8 cellular contexts compared by ENCODE assay signal in genomic region chr19:47013041-47013517, GRCh38. TPM values are rescaled to one million over a fixed set of nuclear protein-coding genes. Genes with fewer than 3 reads are reported as not detected.
DNase-seq lines count a peak whose midpoint lies in the region; ATAC-seq and TF ChIP-seq lines count a peak whose summit lies in the region.

No MANE protein-coding gene starts in this region.

- H4K8ac ChIP-seq in neuronal stem cell (ENCODE audit: low read depth, low read length): no peak overlapping the region

- CTCF ChIA-PET in Panc1 (lab: Charles Lee): interaction anchor here (0.8 kb wide), 1 partner anchor 79 kb away, joined by 4 read pairs; no protein-coding TSS in a partner anchor

- no peak overlapping the region for H2BK5ac ChIP-seq in neuronal stem cell (ENCODE audit: low read length)

- no peak overlapping the region for H3K14ac ChIP-seq in neuronal stem cell (ENCODE audit: low read length)

- ATAC-seq in Panc1 (peak; percentile 95), GM21528 (IDR thresholded peaks at IDR 0.05; ENCODE audit: low FRiP score, unreplicated experiment) (no peak)

- no peak overlapping the region for H3K4me2 ChIP-seq in neuronal stem cell (ENCODE audit: insufficient read depth, low read length, poor library complexity, severe bottlenecking)

- no peak overlapping the region for H3K4me3 Mint-ChIP-seq in activated T-helper 1 cell treated with anti-CD3 and anti-CD28 coated beads, Interleukin-12 subunit alpha, Interleukin-12 subunit beta, Interleukin-2, Interleukin-4 antibody, amounts not matched to agents 30 ng/mL and 10 ng/mL and 1 ng/mL, durations not matched to agents 14 hours and 24 hours and 36 hours

- H3K27ac Mint-ChIP-seq in activated T-helper 1 cell treated with anti-CD3 and anti-CD28 coated beads, Interleukin-12 subunit alpha, Interleukin-12 subunit beta, Interleukin-2, Interleukin-4 antibody, amounts not matched to agents 30 ng/mL and 10 ng/mL and 1 ng/mL, durations not matched to agents 14 hours and 24 hours and 36 hours: no peak overlapping the region

- peak; percentile 89 for DNase-seq in DMS 273 (lab: John Stamatoyannopoulos, UW; ENCODE audit: unreplicated experiment)
- DNase-seq in HuH-7 (ENCODE audit: low spot score): peak; percentile 92
- DNase-seq in Panc1 (ENCODE audit: low read depth, low spot score): no peak
- DNase-seq in activated T-helper 1 cell treated with anti-CD3 and anti-CD28 coated beads, Interleukin-12 subunit alpha, Interleukin-12 subunit beta, Interleukin-2, Interleukin-4 antibody, amounts not matched to agents 30 ng/mL and 10 ng/mL and 1 ng/mL, durations not matched to agents 14 hours and 24 hours and 36 hours (ENCODE audit: low spot score): peak; percentile 54
- peak; percentile 73 for DNase-seq in fibroblast of pulmonary artery (ENCODE audit: low read depth)
- no peak for DNase-seq in neuronal stem cell (ENCODE audit: low spot score)
- DNase-seq in testis: peak; percentile 91

- H3K27ac ChIP-seq in Panc1 (ENCODE audit: low read length) (no peak overlapping the region), neuronal stem cell (replicated peaks; ENCODE audit: low read length) (no peak overlapping the region), testis (no peak overlapping the region)

- H2AFZ ChIP-seq in neuronal stem cell (ENCODE audit: low read length): peak overlapping the region; percentile 91

- no peak overlapping the region for H2AK5ac ChIP-seq in neuronal stem cell (ENCODE audit: low read depth, low read length)

- H3K9me3 Mint-ChIP-seq in activated T-helper 1 cell treated with anti-CD3 and anti-CD28 coated beads, Interleukin-12 subunit alpha, Interleukin-12 subunit beta, Interleukin-2, Interleukin-4 antibody, amounts not matched to agents 30 ng/mL and 10 ng/mL and 1 ng/mL, durations not matched to agents 14 hours and 24 hours and 36 hours: no peaks in the 10 kb centered on the region

- peaks cover 11% of the 10 kb centered on the region for H3K4me1 Mint-ChIP-seq in activated T-helper 1 cell treated with anti-CD3 and anti-CD28 coated beads, Interleukin-12 subunit alpha, Interleukin-12 subunit beta, Interleukin-2, Interleukin-4 antibody, amounts not matched to agents 30 ng/mL and 10 ng/mL and 1 ng/mL, durations not matched to agents 14 hours and 24 hours and 36 hours (ENCODE audit: low read depth)

- H3K9ac ChIP-seq in neuronal stem cell (ENCODE audit: low read depth, low read length, poor library complexity): no peak overlapping the region

- H3K36me3 Mint-ChIP-seq in activated T-helper 1 cell treated with anti-CD3 and anti-CD28 coated beads, Interleukin-12 subunit alpha, Interleukin-12 subunit beta, Interleukin-2, Interleukin-4 antibody, amounts not matched to agents 30 ng/mL and 10 ng/mL and 1 ng/mL, durations not matched to agents 14 hours and 24 hours and 36 hours (ENCODE audit: low read depth): no peaks in the 10 kb centered on the region

- no peak overlapping the region for H2BK15ac ChIP-seq in neuronal stem cell (ENCODE audit: low read length)

- H3K36me3 ChIP-seq in Panc1 (ENCODE audit: control insufficient read depth, insufficient read depth, low read length): no peaks in the 10 kb centered on the region
- H3K36me3 ChIP-seq in neuronal stem cell (replicated peaks in 1 of 2; ENCODE audit: control insufficient read depth in 2 of 2, insufficient read depth in 2 of 2, low read length in 2 of 2): no peaks in the 10 kb centered on the region
- H3K36me3 ChIP-seq in testis (ENCODE audit: low read depth, missing control alignments): no peaks in the 10 kb centered on the region

- H3K4ac ChIP-seq in neuronal stem cell (ENCODE audit: low read length): no peak overlapping the region

- no peaks in the 10 kb centered on the region for H3K4me1 ChIP-seq in Panc1 (ENCODE audit: control insufficient read depth, insufficient read depth, low read length)
- H3K4me1 ChIP-seq in neuronal stem cell (ENCODE audit: control insufficient read depth in 2 of 2, insufficient read depth in 1 of 2, low read depth in 1 of 2, low read length in 2 of 2): peaks cover 0 to 1% of the 10 kb centered on the region in 2 donors
- H3K4me1 ChIP-seq in testis: peaks cover 5% of the 10 kb centered on the region

- H3K27me3 ChIP-seq in Panc1 (ENCODE audit: control insufficient read depth, insufficient read depth, low read length): no peaks in the 10 kb centered on the region
- peaks cover 0 to 4% (median 2%) of the 10 kb centered on the region in 3 experiments for H3K27me3 ChIP-seq in neuronal stem cell (ENCODE audit: control insufficient read depth in 3 of 3, insufficient read depth in 3 of 3, low read depth in 1 of 3, low read length in 3 of 3)
- no peaks in the 10 kb centered on the region for H3K27me3 ChIP-seq in testis

- no CpG with 5 or more reads among the region's 16 CpGs for WGBS in neuronal stem cell (ENCODE audit: extremely low coverage in 2 of 2, insufficient read length in 2 of 2, insufficient replicate concordance in 1 of 2), 2 donors
- 10 to 12% methylated on average over 14 to 16 of the region's 16 CpGs for WGBS in testis, 2 donors

- BruUV-seq in Panc1 (replicated peaks; lab: Mats Ljungman, UMichigan): no TSS peak

- in situ Hi-C loops in Panc1 (cut with HindIII; ENCODE audit: low pct_unique_long_range_greater_than_20kb, low sequenced_read_pairs): no loop called here

- H3K18ac ChIP-seq in neuronal stem cell (ENCODE audit: low read length): no peak overlapping the region

- no peak overlapping the region for H4K91ac ChIP-seq in neuronal stem cell (ENCODE audit: low read depth, low read length, poor library complexity)

- no peak for TF ChIP-seq POLR2A in testis (IDR thresholded peaks at IDR 0.05)

- H2BK120ac ChIP-seq in neuronal stem cell (ENCODE audit: low read depth, low read length): peak overlapping the region; percentile 45

- intact Hi-C loops in Panc1 (cut with micrococcal nuclease; ENCODE audit: unreplicated experiment): no loop called here
- intact Hi-C loops in activated T-helper 1 cell treated with anti-CD3 and anti-CD28 coated beads, Interleukin-12 subunit alpha, Interleukin-12 subunit beta, Interleukin-2, Interleukin-4 antibody, amounts not matched to agents 30 ng/mL and 10 ng/mL and 1 ng/mL, durations not matched to agents 14 hours and 24 hours and 36 hours (cut with micrococcal nuclease): loop anchor here (1.0 kb wide), 4 partner anchors 19 to 234 kb away; partner anchors contain the start of gene TMEM160
- intact Hi-C loops in testis (cut with DNase I; ENCODE audit: low total_unique reads): no loop called here

- no peaks in the 10 kb centered on the region for H3K79me1 ChIP-seq in neuronal stem cell (ENCODE audit: low read depth, low read length)

- H3K27me3 Mint-ChIP-seq in activated T-helper 1 cell treated with anti-CD3 and anti-CD28 coated beads, Interleukin-12 subunit alpha, Interleukin-12 subunit beta, Interleukin-2, Interleukin-4 antibody, amounts not matched to agents 30 ng/mL and 10 ng/mL and 1 ng/mL, durations not matched to agents 14 hours and 24 hours and 36 hours (ENCODE audit: insufficient read depth): peaks cover 23% of the 10 kb centered on the region

- no peaks in the 10 kb centered on the region for H3K9me3 ChIP-seq in Panc1 (ENCODE audit: control insufficient read depth, insufficient read depth, low read depth, low read length)
- peaks cover 0 to 1% of the 10 kb centered on the region in 2 donors for H3K9me3 ChIP-seq in neuronal stem cell (replicated peaks in 1 of 2; ENCODE audit: control insufficient read depth in 2 of 2, insufficient read depth in 1 of 2, low read depth in 1 of 2, low read length in 2 of 2)
- H3K9me3 ChIP-seq in testis: no peaks in the 10 kb centered on the region

- no peak overlapping the region for H2BK12ac ChIP-seq in neuronal stem cell (ENCODE audit: low read length)

- H3K4me3 ChIP-seq in Panc1 (ENCODE audit: low read depth in 2 of 2, low read length in 2 of 2) (no peak overlapping the region; a peak in 1 of 4 replicates), fibroblast of pulmonary artery (replicated peaks; ENCODE audit: low read depth, low read length) (no peak overlapping the region), neuronal stem cell (ENCODE audit: low read length in 2 of 2) (no peak overlapping the region), testis (no peak overlapping the region)

- peak; percentile 96 for TF ChIP-seq CTCF in Panc1 (IDR thresholded peaks at IDR 0.05)
- TF ChIP-seq CTCF in fibroblast of pulmonary artery (IDR thresholded peaks at IDR 0.05; ENCODE audit: low read length, missing control alignments): peak; percentile 89
- TF ChIP-seq CTCF in testis (IDR thresholded peaks at IDR 0.05): peak; percentile 95 to 98 (median 95)

- POLR2A ChIA-PET in Panc1 (lab: Charles Lee): no interaction called here

- no peak overlapping the region for H3K23ac ChIP-seq in neuronal stem cell (ENCODE audit: low read depth, low read length, poor library complexity)

RNA-seq across cellular contexts. Expression of gene NPAS1, which starts 6.6 kb away (rescaled TPM):
- total RNA-seq in Panc1 (2021; ENCODE audit: unreplicated experiment): 3.6 TPM
- polyA plus RNA-seq in Panc1 (2012; ENCODE audit: insufficient read length): 3.2 TPM
- total RNA-seq in activated T-helper 1 cell treated with anti-CD3 and anti-CD28 coated beads, Interleukin-12 subunit alpha, Interleukin-12 subunit beta, Interleukin-2, Interleukin-4 antibody, amounts not matched to agents 30 ng/mL and 10 ng/mL and 1 ng/mL, durations not matched to agents 14 hours and 24 hours and 36 hours: 0.39 and 0.49 TPM in 2 replicates
- 4.9 TPM for polyA plus RNA-seq in neuronal stem cell (2013, experiment 1 of 2)
- polyA plus RNA-seq in neuronal stem cell (2013, experiment 2 of 2): 4.7 TPM
- total RNA-seq in testis: 1 to 10 TPM; 1.1 to 2.5 TPM
- 1.1 TPM for polyA plus RNA-seq in testis (ENCODE audit: insufficient read depth, low read depth, low replicate concordance)

RNA-seq across cellular contexts. Expression of gene TMEM160, which starts 35.3 kb away (rescaled TPM):
- total RNA-seq in Panc1 (2021; ENCODE audit: unreplicated experiment): 41.8 TPM
- polyA plus RNA-seq in Panc1 (2012; ENCODE audit: insufficient read length): 49.5 TPM
- 51.0 and 52.1 TPM in 2 replicates for total RNA-seq in activated T-helper 1 cell treated with anti-CD3 and anti-CD28 coated beads, Interleukin-12 subunit alpha, Interleukin-12 subunit beta, Interleukin-2, Interleukin-4 antibody, amounts not matched to agents 30 ng/mL and 10 ng/mL and 1 ng/mL, durations not matched to agents 14 hours and 24 hours and 36 hours
- polyA plus RNA-seq in neuronal stem cell (2013, experiment 1 of 2): 49.2 TPM
- polyA plus RNA-seq in neuronal stem cell (2013, experiment 2 of 2): 45.0 TPM
- total RNA-seq in testis: 10 to 100 TPM; 28.1 to 28.7 TPM
- polyA plus RNA-seq in testis (ENCODE audit: insufficient read depth, low read depth, low replicate concordance): 7.1 TPM

Comparison
In these comparisons a context has a peak if more than half of its experiments do, and no peak if none do; other contexts are left out.
1. DNase-seq: peak in DMS 273 (single experiment), HuH-7 (single experiment), activated T-helper 1 cell treated with anti-CD3 and anti-CD28 coated beads, Interleukin-12 subunit alpha, Interleukin-12 subunit beta, Interleukin-2, Interleukin-4 antibody, amounts not matched to agents 30 ng/mL and 10 ng/mL and 1 ng/mL, durations not matched to agents 14 hours and 24 hours and 36 hours (single experiment), fibroblast of pulmonary artery (single experiment) and testis (single experiment); none in Panc1 (single experiment) and neuronal stem cell (single experiment).
2. Peak in every context shown above with its lines, with median percentiles within 50 percentile points of each other: CTCF ChIP-seq.